ENCODE assay signal across 1 cellular context in genomic region chr17:80817861-80818260, GRCh38.
A peak's percentile ranks its signal among the peaks of the same experiment; 100 is the strongest.
TF ChIP-seq lines count a peak whose summit lies in the region.

No MANE protein-coding gene starts in this region.

TF ChIP-seq in SK-N-SH, 30 proteins besides CTCF, POLR2A, EP300 and RAD21 (continued from another document):
- TF ChIP-seq USF2 (IDR thresholded peaks at IDR 0.05; ENCODE audit: borderline replicate concordance, low read depth, low read length) (no peak), POLR2AphosphoS5 (IDR thresholded peaks at IDR 0.05; ENCODE audit: low read depth, low read length) (peak; percentile 64; the same call in 1 of the 2 replicates), PBX3 (IDR thresholded peaks at IDR 0.05) (peak; percentile 75), RXRA (IDR thresholded peaks at IDR 0.05; ENCODE audit: borderline replicate concordance, low read depth) (no peak), EZH2phosphoT487 (IDR thresholded peaks at IDR 0.05; ENCODE audit: borderline replicate concordance, low read depth) (no peak), FOXM1 (IDR thresholded peaks at IDR 0.05; ENCODE audit: low read depth) (no peak)
